In the genomic region with DNA sequence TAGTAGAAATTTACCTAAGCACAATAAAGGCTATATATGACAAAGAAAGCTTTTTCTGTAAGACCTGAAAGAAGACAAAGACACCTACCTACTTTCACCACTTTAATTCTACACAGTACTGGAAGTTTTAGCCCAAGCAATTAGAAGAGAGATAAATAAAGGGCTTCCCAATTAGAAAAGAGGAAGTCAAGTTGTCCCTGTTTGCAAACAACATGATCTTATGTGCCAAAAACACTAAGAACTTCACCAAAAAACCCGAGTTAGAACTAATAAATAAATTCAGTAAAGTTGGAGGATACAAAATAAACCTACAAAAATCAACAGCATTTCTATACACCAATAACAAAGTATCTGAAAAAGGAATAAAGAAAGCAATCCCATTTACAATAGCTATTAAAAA, we compare ENCODE assay signal across 34 cellular contexts.
"Had no signal": no experiment of that assay in that cellular context is flagged by ENCODE, and none has a peak within 500 bp of the region (broad histone marks: within the 10 kb centered on the region; RNA-seq: fewer than 3 reads in every experiment).

No MANE protein-coding gene starts in this region.

- FAIRE-seq: bronchial epithelial cell, TTC549 had no signal

- H3K36me3 ChIP-seq: ascending aorta, cardiac muscle cell, colonic mucosa, WERI-Rb-1 had no signal

- H3K9me3 ChIP-seq: colonic mucosa had no signal

- H3K4me3 ChIP-seq: ascending aorta, cardiac muscle cell, colonic mucosa had no signal

- H3K27ac ChIP-seq: ascending aorta, cardiac muscle cell, colonic mucosa, WERI-Rb-1 had no signal

- ATAC-seq: activated CD4-positive, alpha-beta T cell treated with anti-CD3 and anti-CD28 coated beads for 36 hours; activated CD4-positive, CD25-positive, alpha-beta regulatory T cell treated with anti-CD3 and anti-CD28 coated beads, Interleukin-2, amount 50 U/mL, for 24 hours; activated CD8-positive, alpha-beta memory T cell treated with anti-CD3 and anti-CD28 coated beads, Interleukin-2, amount 10 ng/mL, durations not matched to agents 7 days and 5 days; activated CD8-positive, alpha-beta T cell treated with anti-CD3 and anti-CD28 coated beads, Interleukin-2, amount 10 ng/mL, durations not matched to agents 7 days and 5 days; activated naive CD8-positive, alpha-beta T cell treated with anti-CD3 and anti-CD28 coated beads, Interleukin-2, amount 50 U/mL, for 24 hours; WTC11 had no signal

- H3K27me3 ChIP-seq: ascending aorta, cardiac muscle cell, colonic mucosa had no signal

- DNase-seq: activated CD4-positive, alpha-beta memory T cell treated with anti-CD3 and anti-CD28 coated beads, Interleukin-2, amount 10 ng/mL, durations not matched to agents 7 days and 5 days; activated CD4-positive, alpha-beta T cell treated with anti-CD3 and anti-CD28 coated beads for 1 hour; activated CD4-positive, alpha-beta T cell treated with anti-CD3 and anti-CD28 coated beads for 36 hours; activated CD4-positive, alpha-beta T cell treated with anti-CD3 and anti-CD28 coated beads for 48 hours; activated CD4-positive, alpha-beta T cell treated with anti-CD3 and anti-CD28 coated beads, Interleukin-2, amount 10 ng/mL, durations not matched to agents 7 days and 5 days; activated CD4-positive, alpha-beta T cell treated with anti-CD3 and anti-CD28 coated beads, Interleukin-2, amount 50 U/mL, for 48 hours; activated CD4-positive, CD25-positive, alpha-beta regulatory T cell; activated CD8-positive, alpha-beta memory T cell treated with anti-CD3 and anti-CD28 coated beads for 24 hours; activated CD8-positive, alpha-beta memory T cell treated with anti-CD3 and anti-CD28 coated beads, Interleukin-2, amount 10 ng/mL, durations not matched to agents 7 days and 5 days; activated CD8-positive, alpha-beta memory T cell treated with anti-CD3 and anti-CD28 coated beads, Interleukin-2, amount 50 U/mL, for 48 hours; activated CD8-positive, alpha-beta T cell treated with anti-CD3 and anti-CD28 coated beads, Interleukin-2, amount 10 ng/mL, durations not matched to agents 7 days and 5 days; activated effector memory CD4-positive, alpha-beta T cell treated with Interleukin-2 at 50 U/mL for 16 hours; activated gamma-delta T cell; activated naive CD4-positive, alpha-beta T cell treated with anti-CD3 and anti-CD28 coated beads, Interleukin-2, amount 10 ng/mL, durations not matched to agents 7 days and 5 days; activated naive CD4-positive, alpha-beta T cell treated with Interleukin-2 at 50 U/mL for 16 hours; activated naive CD8-positive, alpha-beta T cell treated with anti-CD3 and anti-CD28 coated beads, Interleukin-2, amount 10 ng/mL, durations not matched to agents 7 days and 5 days; activated naive CD8-positive, alpha-beta T cell treated with anti-CD3 and anti-CD28 coated beads, Interleukin-2, amount 50 U/mL, for 24 hours; activated T-cell treated with anti-CD3 and anti-CD28 coated beads, Interleukin-2, amount 50 U/mL, for 24 hours; activated T-cell treated with anti-CD3 and anti-CD28 coated beads, Interleukin-2, amount 50 U/mL, for 48 hours; amygdala; anterior cingulate cortex; caudate nucleus; cerebellar nuclear complex; colonic mucosa; cortex of kidney; T-helper 2 cell; T-helper 9 cell; WERI-Rb-1 had no signal

- H3K4me1 ChIP-seq: ascending aorta, colonic mucosa had no signal
